ENCODE assay signal across 15 cellular contexts in genomic region chrX:122941801-122942200, GRCh38.
DNase-seq lines count a peak whose midpoint lies in the region; ATAC-seq, FAIRE-seq and TF ChIP-seq lines count a peak whose summit lies in the region.
"Had no signal": no experiment of that assay in that cellular context is flagged by ENCODE, and none has a peak within 500 bp of the region (broad histone marks: within the 10 kb centered on the region; RNA-seq: fewer than 3 reads in every experiment).

No MANE protein-coding gene starts in this region.

- H3K9me3 ChIP-seq in A549 = no peaks in the 10 kb centered on the region
- H3K9me3 ChIP-seq: BLaER1, HAP-1 had no signal

- ATAC-seq in A549 = no peak

- DNase-seq in NCI-H1105 treated with DMSO at 0.1 percent for 48 hours (lab: John Stamatoyannopoulos, UW) (peak; percentile 57), NCI-H1105 (lab: John Stamatoyannopoulos, UW) (no peak), A549 (ENCODE audit: low read depth in 1 of 2, low spot score in 1 of 2) (no peak), NCI-H69 (lab: John Stamatoyannopoulos, UW) (peak; percentile 17), epithelial cell of esophagus (ENCODE audit: low read depth) (peak; percentile 57), DMS79 (lab: John Stamatoyannopoulos, UW) (no peak), SIG-M5 treated with dmso at 0.1 percent for 504 hours (lab: John Stamatoyannopoulos, UW; ENCODE audit: unreplicated experiment) (no peak), NOMO-1 (lab: John Stamatoyannopoulos, UW; ENCODE audit: unreplicated experiment in 2 of 2) (no peak)
- DNase-seq: CD4-positive, alpha-beta memory T cell; DMS79 treated with DMSO at 0.1 percent for 48 hours; GF-D8; GM23248 had no signal

- no peak for TF ChIP-seq CTCF in A549 (IDR thresholded peaks at IDR 0.05)
- no peak for TF ChIP-seq CTCF in epithelial cell of esophagus (IDR thresholded peaks at IDR 0.05; ENCODE audit: insufficient read depth, low read depth, low read length, missing control alignments)

- no peak for TF ChIP-seq RAD21 in A549 (conservative IDR thresholded peaks at IDR 0.05 in 1 of 2, IDR thresholded peaks at IDR 0.05 in 1 of 2)

- TF ChIP-seq POLR2A in A549 (IDR thresholded peaks at IDR 0.05; ENCODE audit: low read length) = no peak

- CTCF ChIA-PET in A549 (lab: Yijun Ruan, JAX) = no interaction called here

- no peak overlapping the region for H3K27ac ChIP-seq in A549
- H3K27ac ChIP-seq: 22Rv1, BLaER1, GM23248 had no signal

- H3K4me2 ChIP-seq in A549 = no peak overlapping the region
- H3K4me2 ChIP-seq: BLaER1 had no signal

- POLR2A ChIA-PET in A549 (lab: Yijun Ruan, JAX) = no interaction called here

- peak; percentile 49 for FAIRE-seq in A549 (lab: Jason Lieb, UNC)

- TF ChIP-seq EP300 in A549 (IDR thresholded peaks at IDR 0.05) = no peak

- H3K4me1 ChIP-seq in A549 = no peaks in the 10 kb centered on the region
- H3K4me1 ChIP-seq: BLaER1, HAP-1 had no signal

- H3K4me3 ChIP-seq in A549 = no peak overlapping the region
- no peak overlapping the region for H3K4me3 ChIP-seq in epithelial cell of esophagus (ENCODE audit: low read length)
- H3K4me3 ChIP-seq: BLaER1, GM23248, HAP-1 had no signal

- WGBS in A549 (ENCODE audit: missing lambda C conversion rate) = 0% methylated on average over 1 of the region's 1 CpG

TF ChIP-seq in A549, 52 proteins besides CTCF, POLR2A, EP300 and RAD21:
- TF ChIP-seq HDAC2 (IDR thresholded peaks at IDR 0.05) = no peak
- TF ChIP-seq MAZ (IDR thresholded peaks at IDR 0.05; ENCODE audit: borderline replicate concordance, low read depth, low read length) = no peak
- no peak for TF ChIP-seq POLR2AphosphoS2 (conservative IDR thresholded peaks at IDR 0.05; ENCODE audit: low read length)
- TF ChIP-seq E2F6 (IDR thresholded peaks at IDR 0.05; ENCODE audit: borderline replicate concordance, low read depth) = no peak
- TF ChIP-seq FOXS1 (CRISPR knock-in tag; IDR thresholded peaks at IDR 0.05) = no peak
- TF ChIP-seq FOSB (CRISPR knock-in tag; IDR thresholded peaks at IDR 0.05) = no peak

Comparison
In these comparisons a context has a peak if more than half of its experiments do, and no peak if none do; other contexts are left out.
1. DNase-seq: peak in NCI-H1105 treated with DMSO at 0.1 percent for 48 hours (single experiment), NCI-H69 (single experiment) and epithelial cell of esophagus (single experiment); none in NCI-H1105 (single experiment), A549 (0 of 2), DMS79 (single experiment), SIG-M5 treated with dmso at 0.1 percent for 504 hours (single experiment) and NOMO-1 (0 of 2).